ENCODE assay signal across 9 cellular contexts in genomic region chr5:150777685-150778084, GRCh38. TPM values are rescaled to one million over a fixed set of nuclear protein-coding genes. Genes with fewer than 3 reads are reported as not detected.
DNase-seq lines count a peak whose midpoint lies in the region; ATAC-seq and TF ChIP-seq lines count a peak whose summit lies in the region.
"Had no signal": no experiment of that assay in that cellular context is flagged by ENCODE, and none has a peak within 500 bp of the region (broad histone marks: within the 10 kb centered on the region; RNA-seq: fewer than 3 reads in every experiment).

No MANE protein-coding gene starts in this region.

- CTCF ChIA-PET in activated CD4-positive, alpha-beta T cell treated with anti-CD3 and anti-CD28 coated beads, Interleukin-2, amount 10 ng/mL, durations not matched to agents 7 days and 5 days (lab: Charles Lee): interaction anchor here (0.6 to 2.0 kb wide), 3 partner anchors 12 to 225 kb away, joined by 3 to 10 read pairs (median 3); no protein-coding TSS in a partner anchor

- peak overlapping the region; percentile 98 for H3K4me3 Mint-ChIP-seq in activated CD4-positive, alpha-beta T cell treated with anti-CD3 and anti-CD28 coated beads, Interleukin-2, amount 10 ng/mL, durations not matched to agents 7 days and 5 days
- H3K4me3 Mint-ChIP-seq in activated naive CD8-positive, alpha-beta T cell treated with anti-CD3 and anti-CD28 coated beads, Interleukin-2, amount 10 ng/mL, durations not matched to agents 7 days and 5 days: peak overlapping the region; percentile 100

- peaks cover 10% of the 10 kb centered on the region for H3K36me3 Mint-ChIP-seq in activated CD4-positive, alpha-beta T cell treated with anti-CD3 and anti-CD28 coated beads, Interleukin-2, amount 10 ng/mL, durations not matched to agents 7 days and 5 days (ENCODE audit: low read depth)
- peaks cover 9% of the 10 kb centered on the region for H3K36me3 Mint-ChIP-seq in activated naive CD8-positive, alpha-beta T cell treated with anti-CD3 and anti-CD28 coated beads, Interleukin-2, amount 10 ng/mL, durations not matched to agents 7 days and 5 days

- no peak for DNase-seq in activated CD4-positive, alpha-beta T cell treated with anti-CD3 and anti-CD28 coated beads, Interleukin-2, amount 10 ng/mL, durations not matched to agents 7 days and 5 days
- DNase-seq in activated CD4-positive, alpha-beta T cell treated with anti-CD3 and anti-CD28 coated beads, Interleukin-2, amount 50 U/mL, for 48 hours: no peak
- no peak for DNase-seq in activated naive CD8-positive, alpha-beta T cell treated with anti-CD3 and anti-CD28 coated beads, Interleukin-2, amount 10 ng/mL, durations not matched to agents 7 days and 5 days
- DNase-seq in left lung (no peak), thoracic aorta (ENCODE audit: low spot score) (no peak), SK-N-DZ (ENCODE audit: low spot score) (no peak), iPS-NIHi11 (ENCODE audit: low spot score) (no peak)
- DNase-seq: NK-92 treated with Interleukin-12 subunit alpha and Interleukin-12 subunit beta, amount 100 ng/mL, for 24 hours had no signal

- peak overlapping the region in 1 of 2 donors; percentile 59 for H3K4me3 ChIP-seq in left lung
- H3K4me3 ChIP-seq in thoracic aorta: peak overlapping the region; percentile 89

- H3K4me1 Mint-ChIP-seq in activated CD4-positive, alpha-beta T cell treated with anti-CD3 and anti-CD28 coated beads, Interleukin-2, amount 10 ng/mL, durations not matched to agents 7 days and 5 days: peaks cover 54% of the 10 kb centered on the region
- peaks cover 47% of the 10 kb centered on the region for H3K4me1 Mint-ChIP-seq in activated naive CD8-positive, alpha-beta T cell treated with anti-CD3 and anti-CD28 coated beads, Interleukin-2, amount 10 ng/mL, durations not matched to agents 7 days and 5 days

- H3K27me3 ChIP-seq in left lung (no peaks in the 10 kb centered on the region), thoracic aorta (replicated peaks; ENCODE audit: insufficient read depth) (no peaks in the 10 kb centered on the region)

- peak overlapping the region; percentile 79 for H3K27ac Mint-ChIP-seq in activated CD4-positive, alpha-beta T cell treated with anti-CD3 and anti-CD28 coated beads, Interleukin-2, amount 10 ng/mL, durations not matched to agents 7 days and 5 days
- peak overlapping the region; percentile 70 for H3K27ac Mint-ChIP-seq in activated naive CD8-positive, alpha-beta T cell treated with anti-CD3 and anti-CD28 coated beads, Interleukin-2, amount 10 ng/mL, durations not matched to agents 7 days and 5 days

- intact Hi-C loops in left lung (cut with DNase I): no loop called here

- H3K36me3 ChIP-seq in left lung: no peaks in the 10 kb centered on the region
- H3K36me3 ChIP-seq in thoracic aorta: no peaks in the 10 kb centered on the region

- POLR2A ChIA-PET in activated CD4-positive, alpha-beta T cell treated with anti-CD3 and anti-CD28 coated beads, Interleukin-2, amount 10 ng/mL, durations not matched to agents 7 days and 5 days (lab: Charles Lee): no interaction called here
- POLR2A ChIA-PET in activated naive CD8-positive, alpha-beta T cell treated with anti-CD3 and anti-CD28 coated beads, Interleukin-2, amount 10 ng/mL, durations not matched to agents 7 days and 5 days (lab: Charles Lee): interaction anchor here (0.9 to 3.0 kb wide), 5 partner anchors 12 to 77 kb away, joined by 3 to 25 read pairs (median 12); partner anchors contain the start of genes DCTN4, IRGM and RBM22

- peaks cover 2% of the 10 kb centered on the region for H3K27me3 Mint-ChIP-seq in activated CD4-positive, alpha-beta T cell treated with anti-CD3 and anti-CD28 coated beads, Interleukin-2, amount 10 ng/mL, durations not matched to agents 7 days and 5 days
- peaks cover 4% of the 10 kb centered on the region for H3K27me3 Mint-ChIP-seq in activated naive CD8-positive, alpha-beta T cell treated with anti-CD3 and anti-CD28 coated beads, Interleukin-2, amount 10 ng/mL, durations not matched to agents 7 days and 5 days

- no peaks in the 10 kb centered on the region for H3K9me3 Mint-ChIP-seq in activated CD4-positive, alpha-beta T cell treated with anti-CD3 and anti-CD28 coated beads, Interleukin-2, amount 10 ng/mL, durations not matched to agents 7 days and 5 days
- H3K9me3 Mint-ChIP-seq in activated naive CD8-positive, alpha-beta T cell treated with anti-CD3 and anti-CD28 coated beads, Interleukin-2, amount 10 ng/mL, durations not matched to agents 7 days and 5 days: no peaks in the 10 kb centered on the region

- H3K4me1 ChIP-seq in left lung (peaks cover 22 to 44% of the 10 kb centered on the region in 2 donors), thoracic aorta (ENCODE audit: control insufficient read depth in 1 of 2, low read depth in 2 of 2) (peaks cover 27 to 41% of the 10 kb centered on the region in 2 donors)

- TF ChIP-seq CTCF in left lung (IDR thresholded peaks at IDR 0.05) (no peak), thoracic aorta (IDR thresholded peaks at IDR 0.05) (no peak)

- H3K27ac ChIP-seq in left lung: peak overlapping the region; percentile 82 to 85
- H3K27ac ChIP-seq in thoracic aorta: peak overlapping the region; percentile 96 to 98

- no peak for ATAC-seq in activated naive CD8-positive, alpha-beta T cell treated with anti-CD3 and anti-CD28 coated beads, Interleukin-2, amount 10 ng/mL, durations not matched to agents 7 days and 5 days (ENCODE audit: low read depth)
- no peak for ATAC-seq in left lung
- ATAC-seq in thoracic aorta (ENCODE audit: insufficient number of reproducible peaks, low FRiP score, low read depth): no peak
- no peak for ATAC-seq in HG02798 (IDR thresholded peaks at IDR 0.05; ENCODE audit: poor library complexity, unreplicated experiment)

- H3K9me3 ChIP-seq in left lung: no peaks in the 10 kb centered on the region
- H3K9me3 ChIP-seq in thoracic aorta: no peaks in the 10 kb centered on the region

RNA-seq across cellular contexts. Expression of gene SMIM3, which starts 0.9 kb away (rescaled TPM):
- total RNA-seq in activated CD4-positive, alpha-beta T cell treated with anti-CD3 and anti-CD28 coated beads, Interleukin-2, amount 10 ng/mL, durations not matched to agents 7 days and 5 days: 1 to 10 TPM; 8.4 to 8.9 TPM
- total RNA-seq in activated naive CD8-positive, alpha-beta T cell treated with anti-CD3 and anti-CD28 coated beads, Interleukin-2, amount 10 ng/mL, durations not matched to agents 7 days and 5 days: 10 to 100 TPM; 15.7 to 16.8 TPM
- total RNA-seq in left lung: 10 to 100 TPM; 16.4 to 20.1 TPM
- total RNA-seq in thoracic aorta: 10 to 100 TPM; 28.4 to 46.4 TPM
- polyA plus RNA-seq in SK-N-DZ (2014; cell fraction: cytosol; rRNA removed): 2.6 and 2.8 TPM in 2 replicates
- 0.94 and 1.4 TPM in 2 replicates for polyA plus RNA-seq in SK-N-DZ (2014; cell fraction: nucleus; rRNA removed)

RNA-seq across cellular contexts. Expression of gene DCTN4, which starts 18.9 kb away (rescaled TPM):
- 10 to 100 TPM; 38.7 to 45.6 TPM for total RNA-seq in activated CD4-positive, alpha-beta T cell treated with anti-CD3 and anti-CD28 coated beads, Interleukin-2, amount 10 ng/mL, durations not matched to agents 7 days and 5 days
- 10 to 100 TPM; 43.2 to 43.3 TPM for total RNA-seq in activated naive CD8-positive, alpha-beta T cell treated with anti-CD3 and anti-CD28 coated beads, Interleukin-2, amount 10 ng/mL, durations not matched to agents 7 days and 5 days
- 10 to 100 TPM; 69.5 to 70.0 TPM for total RNA-seq in left lung
- 10 to 100 TPM; 37.9 to 49.0 TPM for total RNA-seq in thoracic aorta
- 53.0 and 55.7 TPM in 2 replicates for polyA plus RNA-seq in SK-N-DZ (2014; cell fraction: cytosol; rRNA removed)
- polyA plus RNA-seq in SK-N-DZ (2014; cell fraction: nucleus; rRNA removed): 59.2 and 90.6 TPM in 2 replicates
